In the genomic region with DNA sequence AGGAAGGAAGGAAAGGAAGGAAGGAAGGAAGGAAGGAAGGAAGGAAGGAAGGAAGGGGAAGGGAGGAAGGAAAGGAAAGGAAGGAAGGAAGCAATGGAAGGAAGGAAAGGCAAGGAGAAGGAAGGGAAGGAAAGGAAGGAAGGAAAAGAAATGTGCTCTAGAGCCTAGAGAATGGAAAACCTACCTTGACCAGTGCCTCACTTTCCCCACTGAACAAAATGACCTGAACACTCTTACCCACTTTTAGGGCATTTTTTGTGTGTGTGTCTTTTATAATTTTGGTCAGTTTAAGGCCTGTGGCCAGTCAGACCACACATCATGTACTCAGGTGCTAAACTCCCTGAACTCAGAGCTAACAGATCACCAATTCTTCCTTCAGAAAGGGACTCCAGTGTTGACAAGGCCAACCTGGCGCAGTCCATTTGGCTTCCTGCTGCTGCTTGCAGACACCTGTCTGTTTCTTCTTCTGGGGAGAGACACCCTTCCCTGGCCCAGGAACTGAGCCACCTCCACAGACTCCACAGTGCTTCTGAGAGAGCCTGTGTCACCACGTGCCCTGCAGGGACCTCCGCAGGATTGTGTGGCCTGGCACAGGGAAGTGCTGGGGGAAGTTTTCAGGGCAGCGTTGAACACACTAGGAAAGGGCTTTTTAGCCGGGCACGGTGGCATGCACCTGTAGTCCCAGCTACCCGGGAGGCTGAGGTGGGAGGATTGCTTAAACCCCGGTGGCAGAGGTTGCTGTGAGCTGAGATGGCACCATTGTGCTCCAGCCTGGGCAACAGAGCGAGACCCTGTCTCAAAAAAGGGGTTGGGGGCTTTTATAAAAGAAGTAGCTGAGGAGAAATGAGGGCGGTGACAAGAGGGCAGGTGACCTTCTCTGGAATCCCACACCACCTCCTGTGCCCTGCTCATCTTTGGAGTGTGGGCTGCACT, we compare ENCODE assay signal across 16 cellular contexts.
"Had no signal": no experiment of that assay in that cellular context is flagged by ENCODE, and none has a peak within 500 bp of the region (broad histone marks: within the 10 kb centered on the region; RNA-seq: fewer than 3 reads in every experiment).

No MANE protein-coding gene starts in this region.

- H3K4me1 ChIP-seq: colonic mucosa, gastrocnemius medialis, suprapubic skin, thyroid gland, upper lobe of left lung, uterus had no signal

- DNase-seq: colonic mucosa; gastrocnemius medialis; heart right ventricle; hypothalamus; naive thymus-derived CD4-positive, alpha-beta T cell; nucleus accumbens; ovary; right cardiac atrium; stimulated activated CD4-positive, alpha-beta T cell treated with anti-CD3 and anti-CD28 coated beads, Interleukin-2, amount 100 ng/mL, for 48 hours; stimulated activated naive CD8-positive, alpha-beta T cell treated with anti-CD3 and anti-CD28 coated beads, Interleukin-15, Interleukin-2, amounts not matched to agents 100 U/mL and 50 U/mL, for 24 hours; uterus had no signal

- H3K4me3 ChIP-seq: colonic mucosa, gastrocnemius medialis, heart right ventricle, ovary, smooth muscle cell, suprapubic skin, thyroid gland, upper lobe of left lung, uterus had no signal

- ATAC-seq: esophagus mucosa; gastrocnemius medialis; naive thymus-derived CD4-positive, alpha-beta T cell; right cardiac atrium; stimulated activated naive CD8-positive, alpha-beta T cell treated with anti-CD3 and anti-CD28 coated beads, Interleukin-15, Interleukin-2, amounts not matched to agents 100 U/mL and 50 U/mL, for 24 hours had no signal

- H3K9me3 Mint-ChIP-seq: naive thymus-derived CD4-positive, alpha-beta T cell had no signal

- H3K27ac ChIP-seq: colonic mucosa, gastrocnemius medialis, heart right ventricle, ovary, suprapubic skin, thyroid gland, upper lobe of left lung, uterus had no signal

- H3K36me3 ChIP-seq: colonic mucosa, gastrocnemius medialis, heart right ventricle, ovary, suprapubic skin, thyroid gland, upper lobe of left lung, uterus had no signal

- H3K9me3 ChIP-seq: colonic mucosa, gastrocnemius medialis, heart right ventricle, ovary, suprapubic skin, thyroid gland, upper lobe of left lung, uterus had no signal

- H3K4me3 Mint-ChIP-seq: naive thymus-derived CD4-positive, alpha-beta T cell had no signal

- H3K36me3 Mint-ChIP-seq: naive thymus-derived CD4-positive, alpha-beta T cell had no signal
